In genomic region chr1:8821084-8821483, GRCh38 we compare ENCODE assay signal across 1 cellular context.
TF ChIP-seq lines count a peak whose summit lies in the region.

No MANE protein-coding gene starts in this region.

TF ChIP-seq in HCT116, 20 proteins besides CTCF, POLR2A, EP300 and RAD21 (continued from another document):
- TF ChIP-seq ZNF274 (IDR thresholded peaks at IDR 0.05; ENCODE audit: low read depth, low read length), result no peak
- no peak for TF ChIP-seq JUND (IDR thresholded peaks at IDR 0.05)
- no peak for TF ChIP-seq FOSL1 (IDR thresholded peaks at IDR 0.05; ENCODE audit: low read depth)
- TF ChIP-seq, protein P1, sequence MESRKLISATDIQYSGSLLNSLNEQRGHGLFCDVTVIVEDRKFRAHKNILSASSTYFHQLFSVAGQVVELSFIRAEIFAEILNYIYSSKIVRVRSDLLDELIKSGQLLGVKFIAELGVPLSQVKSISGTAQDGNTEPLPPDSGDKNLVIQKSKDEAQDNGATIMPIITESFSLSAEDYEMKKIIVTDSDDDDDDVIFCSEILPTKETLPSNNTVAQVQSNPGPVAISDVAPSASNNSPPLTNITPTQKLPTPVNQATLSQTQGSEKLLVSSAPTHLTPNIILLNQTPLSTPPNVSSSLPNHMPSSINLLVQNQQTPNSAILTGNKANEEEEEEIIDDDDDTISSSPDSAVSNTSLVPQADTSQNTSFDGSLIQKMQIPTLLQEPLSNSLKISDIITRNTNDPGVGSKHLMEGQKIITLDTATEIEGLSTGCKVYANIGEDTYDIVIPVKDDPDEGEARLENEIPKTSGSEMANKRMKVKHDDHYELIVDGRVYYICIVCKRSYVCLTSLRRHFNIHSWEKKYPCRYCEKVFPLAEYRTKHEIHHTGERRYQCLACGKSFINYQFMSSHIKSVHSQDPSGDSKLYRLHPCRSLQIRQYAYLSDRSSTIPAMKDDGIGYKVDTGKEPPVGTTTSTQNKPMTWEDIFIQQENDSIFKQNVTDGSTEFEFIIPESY (IDR thresholded peaks at IDR 0.05; ENCODE audit: extremely low read depth, insufficient replicate concordance, low read length), result no peak
- no peak for TF ChIP-seq SRF (IDR thresholded peaks at IDR 0.05; ENCODE audit: low read depth)
- TF ChIP-seq SIN3A (IDR thresholded peaks at IDR 0.05; ENCODE audit: low read depth), result no peak
- no peak for TF ChIP-seq YY1 (IDR thresholded peaks at IDR 0.05; ENCODE audit: extremely low read depth, insufficient replicate concordance, low read depth, low read length)
- TF ChIP-seq TCF7L2 (IDR thresholded peaks at IDR 0.05; ENCODE audit: borderline replicate concordance, extremely low read depth, insufficient read depth, insufficient read length), result no peak
- TF ChIP-seq, protein P2, sequence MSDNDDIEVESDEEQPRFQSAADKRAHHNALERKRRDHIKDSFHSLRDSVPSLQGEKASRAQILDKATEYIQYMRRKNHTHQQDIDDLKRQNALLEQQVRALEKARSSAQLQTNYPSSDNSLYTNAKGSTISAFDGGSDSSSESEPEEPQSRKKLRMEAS (IDR thresholded peaks at IDR 0.05), result no peak
